In genomic region chr22:49052023-49052538, GRCh38 we compare ENCODE assay signal across 8 cellular contexts.
DNase-seq lines count a peak whose midpoint lies in the region; ATAC-seq and TF ChIP-seq lines count a peak whose summit lies in the region.

No MANE protein-coding gene starts in this region.

- no peak overlapping the region for H3K4me3 ChIP-seq in body of pancreas
- peak overlapping the region; percentile 43 for H3K4me3 ChIP-seq in thymus (ENCODE audit: low read length)
- no peak overlapping the region for H3K4me3 ChIP-seq in WERI-Rb-1 (ENCODE audit: low read depth, low read length)

- DNase-seq in T-helper 17 cell: peak in 2 of 3 donors; percentile 16 to 34
- DNase-seq in body of pancreas: peak in 2 of 4 donors; percentile 26 to 47
- DNase-seq in natural killer cell: peak; percentile 42
- no peak for DNase-seq in WERI-Rb-1
- DNase-seq in H4 (ENCODE audit: low spot score): no peak
- DNase-seq in NCI-H1092 treated with DMSO at 0.1 percent for 48 hours (lab: John Stamatoyannopoulos, UW): no peak

- WGBS in body of pancreas, 2 donors: 74% methylated on average over 27 to 35 of the region's 36 CpGs
- whole genome bisulfite sequencing in thymus: 42% methylated on average over 36 of the region's 36 CpGs

- no peak for TF ChIP-seq CTCF in body of pancreas (IDR thresholded peaks at IDR 0.05)
- TF ChIP-seq CTCF in natural killer cell (IDR thresholded peaks at IDR 0.05): no peak
- TF ChIP-seq CTCF in WERI-Rb-1 (IDR thresholded peaks at IDR 0.05; ENCODE audit: low read depth, low read length): no peak

- H3K4me3 Mint-ChIP-seq in T-helper 17 cell (peak overlapping the region; percentile 85), natural killer cell (peak overlapping the region; percentile 94)

- peaks cover 2% of the 10 kb centered on the region for H3K4me1 Mint-ChIP-seq in T-helper 17 cell
- peaks cover 9 to 14% of the 10 kb centered on the region in 2 donors for H3K4me1 Mint-ChIP-seq in natural killer cell

- ATAC-seq in T-helper 17 cell: peak; percentile 80
- peak; percentile 69 for ATAC-seq in body of pancreas
- ATAC-seq in natural killer cell: peak in 2 of 3 donors; percentile 98 to 99
- ATAC-seq in GM19463 (IDR thresholded peaks at IDR 0.05; ENCODE audit: unreplicated experiment): no peak

- H3K36me3 ChIP-seq in body of pancreas (replicated peaks in 1 of 2; ENCODE audit: insufficient read depth in 1 of 2, low read depth in 2 of 2): no peaks in the 10 kb centered on the region
- H3K36me3 ChIP-seq in thymus (ENCODE audit: control insufficient read depth, insufficient read depth): no peaks in the 10 kb centered on the region
- no peaks in the 10 kb centered on the region for H3K36me3 ChIP-seq in WERI-Rb-1

- no peaks in the 10 kb centered on the region for H3K9me3 Mint-ChIP-seq in natural killer cell

- H3K36me3 Mint-ChIP-seq in T-helper 17 cell (ENCODE audit: low read depth): no peaks in the 10 kb centered on the region
- no peaks in the 10 kb centered on the region for H3K36me3 Mint-ChIP-seq in natural killer cell

- H3K4me1 ChIP-seq in body of pancreas (no peaks in the 10 kb centered on the region), thymus (ENCODE audit: control insufficient read depth, insufficient read depth, low read length) (no peaks in the 10 kb centered on the region)

- peaks cover 48% of the 10 kb centered on the region for H3K27me3 Mint-ChIP-seq in T-helper 17 cell
- no peaks in the 10 kb centered on the region for H3K27me3 Mint-ChIP-seq in natural killer cell (ENCODE audit: low read depth in 2 of 2)

- H3K27me3 ChIP-seq in body of pancreas (peaks cover 0 to 7% of the 10 kb centered on the region in 2 donors), thymus (ENCODE audit: control insufficient read depth, insufficient read depth) (peaks cover 2% of the 10 kb centered on the region), WERI-Rb-1 (ENCODE audit: insufficient read depth, low read depth, severe bottlenecking) (no peaks in the 10 kb centered on the region)

- peak in 1 of 3 donors; percentile 25 for TF ChIP-seq POLR2A in body of pancreas (IDR thresholded peaks at IDR 0.05)

- H3K9me3 ChIP-seq in T-helper 17 cell (ENCODE audit: control insufficient read depth, low read length, poor library complexity, severe bottlenecking) (no peaks in the 10 kb centered on the region), body of pancreas (no peaks in the 10 kb centered on the region), thymus (ENCODE audit: control insufficient read depth) (no peaks in the 10 kb centered on the region), WERI-Rb-1 (ENCODE audit: severe bottlenecking) (no peaks in the 10 kb centered on the region)

- no peak overlapping the region for H3K27ac Mint-ChIP-seq in T-helper 17 cell
- peak overlapping the region; percentile 43 to 68 for H3K27ac Mint-ChIP-seq in natural killer cell

- H3K27ac ChIP-seq in body of pancreas (no peak overlapping the region), thymus (ENCODE audit: low read depth) (no peak overlapping the region), WERI-Rb-1 (no peak overlapping the region)

- intact Hi-C loops in body of pancreas (cut with DNase I): no loop called here
- intact Hi-C loops in natural killer cell (cut with micrococcal nuclease): no loop called here

Comparison
In these comparisons a context has a peak if more than half of its experiments do, and no peak if none do; other contexts are left out.
1. DNase-seq: peak in T-helper 17 cell (2 of 3) and natural killer cell (single experiment); none in WERI-Rb-1 (single experiment), H4 (single experiment) and NCI-H1092 treated with DMSO at 0.1 percent for 48 hours (single experiment).